ENCODE assay signal across 8 cellular contexts in the genomic region with DNA sequence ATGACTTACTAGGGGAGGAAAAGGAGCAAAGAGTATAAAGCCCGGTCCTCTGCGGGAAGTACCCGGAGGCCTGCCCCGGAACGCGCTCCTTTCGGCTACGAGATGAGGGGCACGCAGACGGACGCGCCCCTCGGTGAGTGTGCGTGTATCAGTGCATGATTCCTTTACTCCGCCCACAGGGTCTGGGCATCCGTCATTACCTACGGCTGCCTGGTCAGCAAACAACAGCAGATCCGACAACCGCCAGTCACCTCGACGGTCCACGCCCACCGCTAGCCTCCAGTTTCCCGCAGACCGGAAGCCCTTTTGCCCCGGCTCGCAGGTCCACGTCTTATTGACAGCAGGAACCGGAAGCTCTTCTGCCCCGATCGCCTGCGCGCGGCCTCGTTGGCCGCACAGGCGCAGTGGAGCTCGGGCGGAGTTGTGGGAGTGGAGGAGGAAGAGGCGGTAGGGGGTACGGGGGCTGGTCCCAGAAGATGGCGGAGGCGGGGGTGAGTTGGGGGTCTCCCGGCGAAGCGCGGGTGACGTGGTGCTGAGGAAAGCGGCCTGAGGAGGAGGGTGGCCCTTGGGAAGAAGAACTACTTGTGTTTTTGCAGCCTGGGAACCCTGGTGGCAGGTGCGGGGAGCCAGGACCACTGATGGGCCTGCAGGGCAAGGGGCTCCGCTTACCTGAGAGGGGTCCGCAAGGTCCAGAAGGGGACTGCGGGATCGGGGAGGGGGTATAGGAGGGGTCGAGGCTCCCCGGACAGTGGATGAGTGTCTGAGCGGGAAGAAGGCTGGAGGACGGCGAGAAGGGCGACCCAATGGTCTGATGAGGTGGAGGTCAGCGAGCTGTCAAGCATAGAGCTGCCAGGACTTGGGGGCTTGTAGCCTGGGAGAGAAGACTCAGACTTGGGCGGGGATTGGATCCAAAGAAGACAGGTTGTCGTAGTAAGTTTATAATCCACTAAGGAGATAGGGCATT.
A peak's percentile ranks its signal among the peaks of the same experiment; 100 is the strongest.
DNase-seq lines count a peak whose midpoint lies in the region; TF ChIP-seq lines count a peak whose summit lies in the region.

A gene (plus strand): TSS at position 421 of the 964 bp plus-strand sequence. CDS start 8,086 bp downstream, outside the sequence.

- peak within 1 kb of the TSS; percentile 81 for H3K9ac ChIP-seq in MM.1S (ENCODE audit: low read length)
- H3K9ac ChIP-seq in subcutaneous abdominal adipose tissue (ENCODE audit: low read length in 5 of 5): peak within 1 kb of the TSS in 4 of 5 donors; percentile 70 to 85 (median 74)

- H3K4me1 ChIP-seq in HAP-1 (peaks cover 16% of the 10 kb centered on the region), MM.1S (ENCODE audit: low read length) (peaks cover 15% of the 10 kb centered on the region; the same call in 1 of the 2 replicates), neuron (ENCODE audit: insufficient read depth, low read length) (peaks cover 15% of the 10 kb centered on the region), subcutaneous abdominal adipose tissue (ENCODE audit: control insufficient read depth in 5 of 5, insufficient read depth in 5 of 5, low read length in 5 of 5) (peaks cover 0 to 24% (median 20%) of the 10 kb centered on the region in 5 donors)

- 0 out of 2 replicates have a peak, but pooled peaks cover 18% of the 10 kb centered on the region for H4K20me1 ChIP-seq in MM.1S (ENCODE audit: insufficient read depth, low read length)

- peaks cover 8% of the 10 kb centered on the region; the same call in 1 of the 2 replicates for H3F3A ChIP-seq in MM.1S (ENCODE audit: insufficient read depth, low read length)

- peak within 1 kb of the TSS; percentile 76 for H3K4me3 ChIP-seq in HAP-1
- peak within 1 kb of the TSS; percentile 91 for H3K4me3 ChIP-seq in MM.1S (ENCODE audit: low read length)
- peak within 1 kb of the TSS; percentile 78 to 94 for H3K4me3 ChIP-seq in foreskin fibroblast (ENCODE audit: low read depth in 1 of 2, low read length in 2 of 2)
- H3K4me3 ChIP-seq in neuron (ENCODE audit: low read length): peak within 1 kb of the TSS; percentile 86
- H3K4me3 ChIP-seq in subcutaneous abdominal adipose tissue (ENCODE audit: low read depth in 1 of 5, low read length in 5 of 5): peak within 1 kb of the TSS; percentile 88 to 96 (median 93)

- H3K27ac ChIP-seq in MM.1S (ENCODE audit: low read length) (peak within 1 kb of the TSS; percentile 60; the same call in 1 of the 2 replicates), subcutaneous abdominal adipose tissue (ENCODE audit: low read depth, low read length) (peak within 1 kb of the TSS; percentile 66)

- peak within 1 kb of the TSS; percentile 94 for H2AFZ ChIP-seq in MM.1S (ENCODE audit: low read length)
- peak within 1 kb of the TSS; percentile 78 for H2AFZ ChIP-seq in neuron (ENCODE audit: low read depth, low read length)

- H3K9me3 ChIP-seq in HAP-1: no peaks in the 10 kb centered on the region
- H3K9me3 ChIP-seq in MM.1S (replicated peaks; ENCODE audit: insufficient read depth, low read length): no peaks in the 10 kb centered on the region
- H3K9me3 ChIP-seq in neuron (ENCODE audit: low read length): no peaks in the 10 kb centered on the region
- H3K9me3 ChIP-seq in subcutaneous abdominal adipose tissue (ENCODE audit: control insufficient read depth in 5 of 5, low read length in 5 of 5): no peaks in the 10 kb centered on the region

- H3K4me2 ChIP-seq in MM.1S (ENCODE audit: low read depth, low read length): peak within 1 kb of the TSS; percentile 80

- no peaks in the 10 kb centered on the region for H3K36me3 ChIP-seq in HAP-1 (replicated peaks)
- 0 out of 2 replicates have a peak, but pooled peaks cover 4% of the 10 kb centered on the region for H3K36me3 ChIP-seq in MM.1S (replicated peaks; ENCODE audit: insufficient read depth, low read length)
- H3K36me3 ChIP-seq in neuron (ENCODE audit: insufficient read depth, low read length): no peaks in the 10 kb centered on the region
- H3K36me3 ChIP-seq in subcutaneous abdominal adipose tissue (ENCODE audit: control insufficient read depth in 5 of 5, insufficient read depth in 5 of 5, low read length in 5 of 5): no peaks in the 10 kb centered on the region

- peak; percentile 94 for DNase-seq in GDM1 (lab: John Stamatoyannopoulos, UW)
- peak; percentile 98 for DNase-seq in HAP-1 (ENCODE audit: low spot score in 2 of 2)
- DNase-seq in MM.1S: peak; percentile 99
- DNase-seq in SIG-M5 (lab: John Stamatoyannopoulos, UW): peak; percentile 83
- DNase-seq in activated gamma-delta T cell (lab: John Stamatoyannopoulos, UW): peak; percentile 77
- DNase-seq in foreskin fibroblast: peak; percentile 93 to 97

- H3K79me2 ChIP-seq in MM.1S (ENCODE audit: low read length): peaks cover 46% of the 10 kb centered on the region

- H3K27me3 ChIP-seq in HAP-1 (ENCODE audit: low read depth) (no peaks in the 10 kb centered on the region), MM.1S (replicated peaks; ENCODE audit: insufficient read depth, low read length) (no peaks in the 10 kb centered on the region), neuron (ENCODE audit: insufficient read depth, low read length) (peaks cover 9% of the 10 kb centered on the region), subcutaneous abdominal adipose tissue (ENCODE audit: control insufficient read depth in 5 of 5, insufficient read depth in 4 of 5, low read length in 5 of 5) (no peaks in the 10 kb centered on the region)

- TF ChIP-seq CTCF in MM.1S (IDR thresholded peaks at IDR 0.05; ENCODE audit: low read length) (peak; percentile 25), foreskin fibroblast (IDR thresholded peaks at IDR 0.05; ENCODE audit: low read depth, low read length) (no peak)

- in situ Hi-C loops in HAP-1 (cut with MboI; ENCODE audit: low sequenced_read_pairs): no loop called here

- H3K9me2 ChIP-seq in MM.1S (replicated peaks; ENCODE audit: insufficient read depth, low read length): no peaks in the 10 kb centered on the region

Comparison
In these comparisons a context has a peak if more than half of its experiments do, and no peak if none do; other contexts are left out.
1. Peak in every context shown above with its lines: DNase-seq, H3K4me3 ChIP-seq and H3K27ac ChIP-seq.